In genomic region chr2:17539993-17540812, GRCh38 we compare ENCODE assay signal across 1 cellular context.
TF ChIP-seq lines count a peak whose summit lies in the region.

Gene VSNL1 (plus strand): TSS chr2:17540696. CDS start chr2:17592075, 51,379 bp downstream.

TF ChIP-seq in HepG2, 621 proteins besides CTCF, POLR2A, EP300 and RAD21 (continued from another document):
- peak; percentile 4; the same call in 1 of the 2 replicates for TF ChIP-seq TFAP4 (IDR thresholded peaks at IDR 0.05; ENCODE audit: borderline replicate concordance, low read depth)
- peak; percentile 56; the same call in 1 of the 2 replicates for TF ChIP-seq CEBPG (CRISPR knock-in tag; IDR thresholded peaks at IDR 0.05)
- TF ChIP-seq NRL (CRISPR knock-in tag; IDR thresholded peaks at IDR 0.05; ENCODE audit: borderline replicate concordance), result no peak; the same call in 1 of the 2 replicates
- TF ChIP-seq IRF9 (CRISPR knock-in tag; IDR thresholded peaks at IDR 0.05; ENCODE audit: borderline replicate concordance), result peak; percentile 91
- peak; percentile 99 for TF ChIP-seq ZNF687 (CRISPR knock-in tag; IDR thresholded peaks at IDR 0.05)
- no peak for TF ChIP-seq ZNF24 (IDR thresholded peaks at IDR 0.05)
- TF ChIP-seq NFE2 (CRISPR knock-in tag; IDR thresholded peaks at IDR 0.05), result no peak
- TF ChIP-seq ZFP91 (CRISPR knock-in tag; IDR thresholded peaks at IDR 0.05; ENCODE audit: borderline replicate concordance), result peak; percentile 85; the same call in 1 of the 2 replicates
- peak; percentile 46; the same call in 1 of the 2 replicates for TF ChIP-seq HNF1A (IDR thresholded peaks at IDR 0.05; ENCODE audit: low read depth)
- TF ChIP-seq HNF1A (CRISPR knock-in tag; IDR thresholded peaks at IDR 0.05; ENCODE audit: borderline replicate concordance), result peak; percentile 64; the same call in 1 of the 2 replicates
- TF ChIP-seq ZBTB7A (CRISPR knock-in tag; IDR thresholded peaks at IDR 0.05), result peak; percentile 91
- TF ChIP-seq ZKSCAN1 (IDR thresholded peaks at IDR 0.05; ENCODE audit: low read length), result no peak
- peak; percentile 58; the same call in 2 of the 3 replicates for TF ChIP-seq MXI1 (IDR thresholded peaks at IDR 0.05; ENCODE audit: borderline replicate concordance, low read depth, low read length)
- peak; percentile 92; the same call in 1 of the 2 replicates for TF ChIP-seq ZNF670 (CRISPR knock-in tag; IDR thresholded peaks at IDR 0.05; ENCODE audit: borderline replicate concordance)
- TF ChIP-seq ZNF121 (CRISPR knock-in tag; IDR thresholded peaks at IDR 0.05), result no peak
- peak; percentile 5; the same call in 1 of the 2 replicates for TF ChIP-seq NFYB (CRISPR knock-in tag; IDR thresholded peaks at IDR 0.05)
- TF ChIP-seq MEIS1 (CRISPR knock-in tag; IDR thresholded peaks at IDR 0.05; ENCODE audit: borderline replicate concordance), result no peak
- TF ChIP-seq FOXM1 (CRISPR knock-in tag; IDR thresholded peaks at IDR 0.05), result peak; percentile 79; the same call in 1 of the 2 replicates
- TF ChIP-seq ELK4 (CRISPR knock-in tag; IDR thresholded peaks at IDR 0.05; ENCODE audit: borderline replicate concordance), result 0 out of 2 replicates have a peak, but pooled peaks have one; percentile 16
- TF ChIP-seq ZNF609 (CRISPR knock-in tag; IDR thresholded peaks at IDR 0.05; ENCODE audit: borderline replicate concordance), result peak; percentile 48; the same call in 1 of the 2 replicates
- peak; percentile 80; the same call in 1 of the 2 replicates for TF ChIP-seq ZNF788 (CRISPR knock-in tag; IDR thresholded peaks at IDR 0.05; ENCODE audit: borderline replicate concordance)
- peak; percentile 81; the same call in 1 of the 2 replicates for TF ChIP-seq ZBTB20 (CRISPR knock-in tag; IDR thresholded peaks at IDR 0.05; ENCODE audit: borderline replicate concordance, low read depth)
- TF ChIP-seq SRSF9 (IDR thresholded peaks at IDR 0.05; ENCODE audit: borderline replicate concordance, insufficient read depth, low read depth, low read length, poor library complexity, severe bottlenecking), result no peak
- no peak for TF ChIP-seq KLF15 (CRISPR knock-in tag; IDR thresholded peaks at IDR 0.05; ENCODE audit: borderline replicate concordance)
- TF ChIP-seq MED8 (CRISPR knock-in tag; IDR thresholded peaks at IDR 0.05; ENCODE audit: insufficient replicate concordance), result no peak
- TF ChIP-seq MATR3 (CRISPR knock-in tag; IDR thresholded peaks at IDR 0.05), result no peak
- TF ChIP-seq ZNF768 (CRISPR knock-in tag; IDR thresholded peaks at IDR 0.05), result peak; percentile 72
- no peak for TF ChIP-seq HMGA1 (CRISPR knock-in tag; conservative IDR thresholded peaks at IDR 0.05)
- peak; percentile 90; the same call in 1 of the 2 replicates for TF ChIP-seq NAIF1 (CRISPR knock-in tag; IDR thresholded peaks at IDR 0.05; ENCODE audit: borderline replicate concordance)
